In genomic region chr3:159443266-159443665, GRCh38 we compare ENCODE assay signal across 21 cellular contexts.
DNase-seq lines count a peak whose midpoint lies in the region; ATAC-seq and TF ChIP-seq lines count a peak whose summit lies in the region.
"Had no signal": no experiment of that assay in that cellular context is flagged by ENCODE, and none has a peak within 500 bp of the region (broad histone marks: within the 10 kb centered on the region; RNA-seq: fewer than 3 reads in every experiment).

No MANE protein-coding gene starts in this region.

- peak; percentile 52 for DNase-seq in AG08395 (ENCODE audit: low spot score)
- peak; percentile 85 for DNase-seq in M059J (ENCODE audit: low read depth)
- DNase-seq in astrocyte of the spinal cord (ENCODE audit: low read depth, low spot score) = peak; percentile 67
- peak; percentile 61 for DNase-seq in iris pigment epithelial cell (ENCODE audit: low read depth)
- DNase-seq in coronary artery (ENCODE audit: low spot score) = no peak
- no peak for DNase-seq in HCEC 1CT
- DNase-seq: 8988T, BE2C, DMS53, GF-D8, KG1, MV-4-11, NCI-H1694 treated with DMSO at 0.1 percent for 48 hours, NCI-H2081 treated with DMSO at 0.1 percent for 48 hours, NCI-H2171 treated with DMSO at 0.1 percent for 48 hours, NCI-H446, NCI-H526, Peyer's patch had no signal

- no peak overlapping the region for H3K4me3 ChIP-seq in astrocyte of the spinal cord (ENCODE audit: low read depth, low read length)
- H3K4me3 ChIP-seq in coronary artery = no peak overlapping the region
- H3K4me3 ChIP-seq: Peyer's patch had no signal

- no peak overlapping the region for H3K27ac ChIP-seq in coronary artery
- H3K27ac ChIP-seq: HL-60, Peyer's patch had no signal

- in situ Hi-C loops in astrocyte of the spinal cord (cut with HindIII; ENCODE audit: low sequenced_read_pairs) = no loop called here

- no peak for ATAC-seq in GM18520 (IDR thresholded peaks at IDR 0.05; ENCODE audit: unreplicated experiment)
- ATAC-seq: Right ventricle myocardium inferior had no signal

- TF ChIP-seq CTCF in astrocyte of the spinal cord (IDR thresholded peaks at IDR 0.05; ENCODE audit: low read depth, low read length) (no peak), coronary artery (IDR thresholded peaks at IDR 0.05) (no peak)

Comparison
In these comparisons a context has a peak if more than half of its experiments do, and no peak if none do; other contexts are left out.
1. DNase-seq: peak in AG08395 (single experiment), M059J (single experiment), astrocyte of the spinal cord (single experiment) and iris pigment epithelial cell (single experiment); none in coronary artery (single experiment) and HCEC 1CT (single experiment).